In genomic region chr18:77124452-77124922, GRCh38 we compare ENCODE assay signal across 8 cellular contexts. TPM values are rescaled to one million over a fixed set of nuclear protein-coding genes. Genes with fewer than 3 reads are reported as not detected.
DNase-seq lines count a peak whose midpoint lies in the region; ATAC-seq, FAIRE-seq and TF ChIP-seq lines count a peak whose summit lies in the region.

No MANE protein-coding gene starts in this region.

- no peaks in the 10 kb centered on the region for H3K9me1 ChIP-seq in K562 (ENCODE audit: control insufficient read depth, insufficient read depth, low read length)

- POLR2A ChIA-PET in K562 (lab: Yijun Ruan, JAX): no interaction called here

- DNase-seq in RWPE2 (ENCODE audit: low spot score) (no peak), K562 (ENCODE audit: extremely low read depth in 1 of 4, low spot score in 3 of 4) (no peak), NCI-H146 treated with DMSO at 0.1 percent for 48 hours (lab: John Stamatoyannopoulos, UW; ENCODE audit: unreplicated experiment) (no peak), left cardiac atrium (no peak), midbrain (lab: John Stamatoyannopoulos, UW) (no peak)
- DNase-seq in stimulated activated naive CD8-positive, alpha-beta T cell treated with anti-CD3 and anti-CD28 coated beads, Interleukin-15, Interleukin-2, amounts not matched to agents 100 U/mL and 50 U/mL, for 24 hours: peak; percentile 70

- no peaks in the 10 kb centered on the region for H3K79me2 ChIP-seq in K562 (ENCODE audit: control insufficient read depth, insufficient read depth, low read length)

- FAIRE-seq in K562 (lab: Jason Lieb, UNC): no peak

- H3K36me3 ChIP-seq in RWPE2 (ENCODE audit: low read depth) (peaks cover 13% of the 10 kb centered on the region), K562 (ENCODE audit: control insufficient read depth, insufficient read depth, low read length) (no peaks in the 10 kb centered on the region)

- ATAC-seq in GM19023 (IDR thresholded peaks at IDR 0.05; ENCODE audit: unreplicated experiment) (peak; percentile 75), HG02943 (IDR thresholded peaks at IDR 0.05; ENCODE audit: low read depth, unreplicated experiment) (peak; percentile 60), RWPE2 (ENCODE audit: low read depth) (no peak), K562 (no peak), left cardiac atrium (no peak)
- ATAC-seq in stimulated activated naive CD8-positive, alpha-beta T cell treated with anti-CD3 and anti-CD28 coated beads, Interleukin-15, Interleukin-2, amounts not matched to agents 100 U/mL and 50 U/mL, for 24 hours: peak; percentile 89

- TF ChIP-seq CTCF in RWPE2 (IDR thresholded peaks at IDR 0.05; ENCODE audit: poor library complexity, severe bottlenecking): no peak
- no peak for TF ChIP-seq CTCF in K562 (IDR thresholded peaks at IDR 0.05 in 2 of 3, conservative IDR thresholded peaks at IDR 0.05 in 1 of 3; ENCODE audit: insufficient read depth in 2 of 3, low read depth in 1 of 3, low read length in 3 of 3)

- BruUV-seq in K562 (replicated peaks; lab: Mats Ljungman, UMichigan): no TSS peak

- in situ Hi-C loops in K562 (cut with MboI): no loop called here

- H3K27me3 ChIP-seq in RWPE2 (ENCODE audit: insufficient read depth, poor library complexity, severe bottlenecking) (no peaks in the 10 kb centered on the region), K562 (ENCODE audit: control insufficient read depth in 2 of 2, insufficient read depth in 2 of 2, low read length in 2 of 2) (peaks cover 0 to 13% of the 10 kb centered on the region in 2 experiments; a peak in 3 of 5 replicates)

- H3K4me2 ChIP-seq in K562 (ENCODE audit: insufficient read depth, low read length): no peak overlapping the region

- CTCF ChIA-PET in K562 (lab: Yijun Ruan, JAX; ENCODE audit: low intra/inter-chr PET ratio): no interaction called here

- H3K9me3 ChIP-seq in RWPE2 (ENCODE audit: severe bottlenecking) (no peaks in the 10 kb centered on the region), K562 (replicated peaks; ENCODE audit: control insufficient read depth, insufficient read depth, low read depth, low read length) (no peaks in the 10 kb centered on the region)

- H3K4me3 ChIP-seq in RWPE2 (ENCODE audit: severe bottlenecking) (no peak overlapping the region), K562 (no peak overlapping the region)

- H4K20me1 ChIP-seq in K562 (replicated peaks; ENCODE audit: control insufficient read depth, insufficient read depth, low read length): no peaks in the 10 kb centered on the region

- H2AFZ ChIP-seq in K562 (ENCODE audit: low read depth, low read length): no peak overlapping the region

- no peak for TF ChIP-seq EP300 in K562 (IDR thresholded peaks at IDR 0.05; ENCODE audit: low read length)

- H3K4me1 ChIP-seq in RWPE2 (ENCODE audit: insufficient read depth, poor library complexity, severe bottlenecking): peaks cover 44% of the 10 kb centered on the region
- H3K4me1 ChIP-seq in K562 (replicated peaks in 1 of 2; ENCODE audit: control insufficient read depth in 2 of 2, insufficient read depth in 2 of 2, low read length in 2 of 2): no peaks in the 10 kb centered on the region

- intact Hi-C loops in K562 (cut with micrococcal nuclease) (no loop called here), left cardiac atrium (cut with DNase I) (no loop called here)

- no peak overlapping the region for H3K9ac ChIP-seq in K562 (ENCODE audit: insufficient read depth in 1 of 2, low read depth in 2 of 2, low read length in 2 of 2)

- H3K27ac ChIP-seq in RWPE2 (ENCODE audit: poor library complexity, severe bottlenecking): peak overlapping the region; percentile 0
- H3K27ac ChIP-seq in K562 (ENCODE audit: extremely low read depth, low read depth, low read length): no peak overlapping the region

- WGBS in K562 (ENCODE audit: insufficient coverage, low coverage, missing lambda C conversion rate): 4% methylated on average over 9 of the region's 9 CpGs

- no peak for TF ChIP-seq POLR2A in K562 (conservative IDR thresholded peaks at IDR 0.05)

- no peak for TF ChIP-seq RAD21 in K562 (CRISPR knock-in tag; conservative IDR thresholded peaks at IDR 0.05 in 1 of 2, IDR thresholded peaks at IDR 0.05 in 1 of 2)

TF ChIP-seq in K562, 482 proteins besides CTCF, POLR2A, EP300 and RAD21:
- no peak for TF ChIP-seq MIER1 (IDR thresholded peaks at IDR 0.05; ENCODE audit: low read depth)
- TF ChIP-seq GABPA (tag; conservative IDR thresholded peaks at IDR 0.05; ENCODE audit: low read depth): peak; percentile 42

RNA-seq across cellular contexts. Expression of gene MBP, which starts 8.1 kb away (rescaled TPM):
- not detected in 2 replicates for total RNA-seq in K562 (2011; cell fraction: chromatin; rRNA removed; ENCODE audit: low replicate concordance)
- not detected in 2 replicates for total RNA-seq in K562 (2011; cell fraction: nucleolus; rRNA removed)
- total RNA-seq in K562 (2011; cell fraction: nucleoplasm; rRNA removed): not detected in 2 replicates
- not detected in 2 replicates for total RNA-seq in K562 (2014; rRNA removed)
- total RNA-seq in K562 (2014; rRNA removed; fragmentation: Illumina TruSeq; extraction: Trizol): not detected in 2 replicates
- not detected in 2 replicates for total RNA-seq in K562 (2015; rRNA removed; fragmentation: Illumina TruSeq; extraction: Trizol)
- total RNA-seq in K562 (2021): 0.09 and 0.34 TPM in 2 replicates
- not detected in 2 replicates for polyA plus RNA-seq in K562 (2011; rRNA removed)
- not detected in 2 replicates for polyA plus RNA-seq in K562 (2011; cell fraction: cytosol; rRNA removed)
- not detected in 2 replicates for polyA plus RNA-seq in K562 (2011; cell fraction: nucleus; rRNA removed)
- 0.08 TPM in 1 of 2 replicates, not detected in the other for polyA plus RNA-seq in K562 (2012)
- polyA plus RNA-seq in K562 (2014; fragmentation: Illumina TruSeq; extraction: Trizol): not detected in 2 replicates
- polyA plus RNA-seq in K562 (2014; fragmentation: Nextera tagmentation; extraction: Ambion mirVana): not detected
- polyA plus RNA-seq in K562 (2014; rRNA removed): not detected in 2 replicates
- not detected in 2 replicates for polyA minus RNA-seq in K562 (2011; rRNA and poly(A)+ RNA removed)
- polyA minus RNA-seq in K562 (2011; cell fraction: cytosol; rRNA and poly(A)+ RNA removed): 1.9 TPM in 1 of 2 replicates, not detected in the other
- not detected in 2 replicates for polyA minus RNA-seq in K562 (2011; cell fraction: nucleus; rRNA and poly(A)+ RNA removed)
- 10 to 100 TPM; 21.7 to 24.7 TPM for total RNA-seq in left cardiac atrium

Comparison
In these comparisons a context has a peak if more than half of its experiments do, and no peak if none do; other contexts are left out.
1. ATAC-seq: peak in GM19023 (single experiment), HG02943 (single experiment) and stimulated activated naive CD8-positive, alpha-beta T cell treated with anti-CD3 and anti-CD28 coated beads, Interleukin-15, Interleukin-2, amounts not matched to agents 100 U/mL and 50 U/mL, for 24 hours (single experiment); none in RWPE2 (single experiment), K562 (single experiment) and left cardiac atrium (0 of 2).
2. RNA of gene MBP, which starts 8.1 kb away (total RNA-seq): 21.7 to 24.7 TPM in left cardiac atrium; 0.09 to 0.34 TPM in K562; every median in the first group is over 10 times any median in the second.